In genomic region chr7:121544726-121545125, GRCh38 we compare ENCODE assay signal across 8 cellular contexts.
DNase-seq lines count a peak whose midpoint lies in the region; ATAC-seq, FAIRE-seq and TF ChIP-seq lines count a peak whose summit lies in the region.

No MANE protein-coding gene starts in this region.

- peak; percentile 80 for ATAC-seq in GM21717 (IDR thresholded peaks at IDR 0.05; ENCODE audit: unreplicated experiment)

- H3K4me1 ChIP-seq in MM.1S (ENCODE audit: low read length) (peaks cover 39% of the 10 kb centered on the region), esophagus (ENCODE audit: control insufficient read depth in 2 of 2, insufficient read depth in 2 of 2, low read length in 1 of 2) (peaks cover 0 to 2% of the 10 kb centered on the region in 2 donors)

- 32 to 51% methylated on average over 2 of the region's 2 CpGs for WGBS in esophagus, 2 donors

- peak overlapping the region; percentile 39 for H3K4me2 ChIP-seq in MM.1S (ENCODE audit: low read depth, low read length)

- no peaks in the 10 kb centered on the region for H3K9me3 ChIP-seq in MM.1S (replicated peaks; ENCODE audit: insufficient read depth, low read length)
- H3K9me3 ChIP-seq in esophagus (ENCODE audit: control insufficient read depth in 2 of 2, insufficient read depth in 1 of 2, low read depth in 1 of 2, low read length in 1 of 2) = no peaks in the 10 kb centered on the region

- H3K36me3 ChIP-seq in MM.1S (replicated peaks; ENCODE audit: insufficient read depth, low read length) = no peaks in the 10 kb centered on the region
- no peaks in the 10 kb centered on the region for H3K36me3 ChIP-seq in esophagus (ENCODE audit: control insufficient read depth in 2 of 2, insufficient read depth in 2 of 2, low read length in 1 of 2)

- no peak overlapping the region for H3K4me3 ChIP-seq in MM.1S (ENCODE audit: low read length)
- H3K4me3 ChIP-seq in esophagus (ENCODE audit: low read depth in 1 of 2, low read length in 2 of 2) = no peak overlapping the region

- DNase-seq in DMS53 (lab: John Stamatoyannopoulos, UW) = peak; percentile 69
- peak; percentile 94 for DNase-seq in MM.1S
- peak; percentile 60 for DNase-seq in urothelium cell line (ENCODE audit: low spot score)
- no peak for DNase-seq in NCI-H345 treated with DMSO at 0.1 percent for 48 hours (lab: John Stamatoyannopoulos, UW; ENCODE audit: unreplicated experiment)
- DNase-seq in NCI-H2029 (lab: John Stamatoyannopoulos, UW) = no peak
- no peak for DNase-seq in cerebellum (ENCODE audit: low spot score)

- H3K27ac ChIP-seq in MM.1S (ENCODE audit: low read length) = peak overlapping the region; percentile 76; the same call in 1 of the 2 replicates
- H3K27ac ChIP-seq in esophagus (ENCODE audit: low read depth in 2 of 2, low read length in 1 of 2) = peak overlapping the region; percentile 13 to 57

- no peaks in the 10 kb centered on the region for H3K27me3 ChIP-seq in MM.1S (replicated peaks; ENCODE audit: insufficient read depth, low read length)
- no peaks in the 10 kb centered on the region for H3K27me3 ChIP-seq in esophagus (ENCODE audit: control insufficient read depth in 1 of 2, insufficient read depth in 2 of 2, low read length in 2 of 2)

- H3K79me2 ChIP-seq in MM.1S (ENCODE audit: low read length) = no peaks in the 10 kb centered on the region

- no peaks in the 10 kb centered on the region for H3K9me2 ChIP-seq in MM.1S (replicated peaks; ENCODE audit: insufficient read depth, low read length)

- H4K20me1 ChIP-seq in MM.1S (ENCODE audit: insufficient read depth, low read length) = no peaks in the 10 kb centered on the region

- H3K9ac ChIP-seq in MM.1S (ENCODE audit: low read length) = no peak overlapping the region; the same call in 1 of the 2 replicates

- 0 out of 2 replicates have a peak overlapping the region, but pooled peaks have one; percentile 0 for H2AFZ ChIP-seq in MM.1S (ENCODE audit: low read length)

- FAIRE-seq in urothelium cell line (lab: Jason Lieb, UNC) = no peak

- H3F3A ChIP-seq in MM.1S (ENCODE audit: insufficient read depth, low read length) = peaks cover 30% of the 10 kb centered on the region

- TF ChIP-seq CTCF in MM.1S (IDR thresholded peaks at IDR 0.05; ENCODE audit: low read length) = no peak

Comparison
In these comparisons a context has a peak if more than half of its experiments do, and no peak if none do; other contexts are left out.
1. DNase-seq: peak in DMS53 (single experiment), MM.1S (single experiment) and urothelium cell line (single experiment); none in NCI-H345 treated with DMSO at 0.1 percent for 48 hours (single experiment), NCI-H2029 (single experiment) and cerebellum (single experiment).